Comparison of ENCODE assay signal across 8 cellular contexts in the genomic region with DNA sequence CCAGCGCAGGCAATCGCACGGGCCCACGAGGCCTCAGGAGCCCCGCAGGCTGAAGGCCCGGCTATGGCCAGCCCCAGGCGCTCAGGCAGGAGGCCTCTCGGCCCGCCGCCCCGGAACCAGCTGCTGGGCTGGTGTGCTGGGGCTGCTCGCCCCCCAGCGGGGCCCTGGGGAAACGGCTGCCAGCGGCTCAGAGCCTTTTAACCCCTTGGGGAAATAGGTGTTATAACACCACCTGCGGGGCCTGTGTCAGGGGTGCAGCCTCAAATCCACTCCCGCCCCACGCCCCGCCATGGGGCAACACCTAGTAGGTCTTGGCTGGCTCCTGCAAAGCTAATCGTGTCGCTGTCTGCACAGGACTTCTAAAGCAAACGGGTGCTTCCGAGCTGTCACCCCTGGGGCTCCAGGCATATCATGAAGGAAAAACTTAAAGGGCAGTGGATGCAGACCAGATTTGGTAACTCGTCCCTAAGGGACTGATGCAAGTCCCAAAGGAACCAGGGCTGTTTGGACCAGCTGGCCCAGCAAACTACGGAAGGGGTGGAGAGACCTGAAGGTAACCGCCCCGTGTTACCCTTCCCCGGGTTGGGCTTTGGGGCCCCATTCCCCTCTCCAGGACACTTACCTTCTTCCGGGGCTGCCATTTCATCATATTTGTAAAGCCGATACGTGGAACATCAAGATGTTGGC.
DNase-seq lines count a peak whose midpoint lies in the region; ATAC-seq, FAIRE-seq and TF ChIP-seq lines count a peak whose summit lies in the region.

No MANE protein-coding gene starts in this region.

- FAIRE-seq in GM12891 (lab: Jason Lieb, UNC), result no peak

- DNase-seq in GM12891 (ENCODE audit: insufficient read length, low spot score) (peak; percentile 74), NCI-H446 treated with DMSO at 0.1 percent for 48 hours (lab: John Stamatoyannopoulos, UW) (peak; percentile 72), activated T-cell treated with anti-CD3 and anti-CD28 coated beads for 24 hours (ENCODE audit: low read depth) (peak; percentile 48), epidermal melanocyte (ENCODE audit: insufficient read length, low spot score) (peak; percentile 51), mesenteric fat pad (ENCODE audit: low spot score) (peak; percentile 92)
- DNase-seq in stimulated activated CD8-positive, alpha-beta memory T cell treated with anti-CD3 and anti-CD28 coated beads, Interleukin-12 subunit alpha, Interleukin-12 subunit beta, amount 100 ng/mL, for 1 hour (ENCODE audit: low read depth), result peak; percentile 33

- no peak for TF ChIP-seq POLR2A in GM12891 (IDR thresholded peaks at IDR 0.05; ENCODE audit: low read depth, low read length)

- ATAC-seq in HG02981 (IDR thresholded peaks at IDR 0.05; ENCODE audit: unreplicated experiment) (no peak), GM18907 (IDR thresholded peaks at IDR 0.05; ENCODE audit: unreplicated experiment) (no peak)

TF ChIP-seq in GM12891, 5 proteins besides CTCF, POLR2A, EP300 and RAD21:
- no peak for TF ChIP-seq SPI1 (IDR thresholded peaks at IDR 0.05; ENCODE audit: low read depth, low read length)
- TF ChIP-seq POLR2AphosphoS5 (IDR thresholded peaks at IDR 0.05; ENCODE audit: low read depth, low read length), result no peak
- TF ChIP-seq PAX5 (IDR thresholded peaks at IDR 0.05; ENCODE audit: insufficient read depth, low read length, severe bottlenecking), result no peak
- TF ChIP-seq TAF1 (IDR thresholded peaks at IDR 0.05; ENCODE audit: low read depth, low read length), result no peak
- TF ChIP-seq POU2F2 (IDR thresholded peaks at IDR 0.05; ENCODE audit: low read depth, low read length), result no peak

Comparison
In these comparisons a context has a peak if more than half of its experiments do, and no peak if none do; other contexts are left out.
1. DNase-seq: peak in every context shown above with its lines; median percentile 92 in mesenteric fat pad; 74 in GM12891; 72 in NCI-H446 treated with DMSO at 0.1 percent for 48 hours; 51 in epidermal melanocyte; 48 in activated T-cell treated with anti-CD3 and anti-CD28 coated beads for 24 hours; 33 in stimulated activated CD8-positive, alpha-beta memory T cell treated with anti-CD3 and anti-CD28 coated beads, Interleukin-12 subunit alpha, Interleukin-12 subunit beta, amount 100 ng/mL, for 1 hour.